11 cellular contexts compared by ENCODE assay signal in genomic region chr14:61653507-61653906, GRCh38. TPM values are rescaled to one million over a fixed set of nuclear protein-coding genes. Genes with fewer than 3 reads are reported as not detected.
A peak's percentile ranks its signal among the peaks of the same experiment; 100 is the strongest.
DNase-seq lines count a peak whose midpoint lies in the region; ATAC-seq lines count a peak whose summit lies in the region.
"Had no signal": no experiment of that assay in that cellular context is flagged by ENCODE, and none has a peak within 500 bp of the region (broad histone marks: within the 10 kb centered on the region; RNA-seq: fewer than 3 reads in every experiment).

No MANE protein-coding gene starts in this region.

- no peak for ATAC-seq in GM18868 (IDR thresholded peaks at IDR 0.05; ENCODE audit: unreplicated experiment)
- ATAC-seq in HG03095 (IDR thresholded peaks at IDR 0.05; ENCODE audit: unreplicated experiment): no peak
- ATAC-seq in HG03439 (IDR thresholded peaks at IDR 0.05; ENCODE audit: unreplicated experiment): no peak
- ATAC-seq: CD8-positive, alpha-beta T cell had no signal

- DNase-seq in CD1c-positive myeloid dendritic cell (ENCODE audit: extremely low spot score) (peak; percentile 42), NCI-H2171 treated with DMSO at 0.1 percent for 48 hours (lab: John Stamatoyannopoulos, UW) (peak; percentile 87), cerebellum (ENCODE audit: low spot score) (peak; percentile 85), kidney tubule cell (ENCODE audit: low spot score) (peak; percentile 83)
- DNase-seq in stimulated activated CD4-positive, alpha-beta T cell treated with anti-CD3 and anti-CD28 coated beads, Interleukin-4, amount 100 ng/mL, for 24 hours: no peak
- DNase-seq: CD8-positive, alpha-beta T cell; mucosa of descending colon; stimulated activated CD4-positive, alpha-beta T cell treated with anti-CD3 and anti-CD28 coated beads, Interleukin-15, amount 100 ng/mL, for 24 hours had no signal

RNA-seq across cellular contexts. Expression of gene HIF1A, which starts 41.8 kb away (rescaled TPM):
- total RNA-seq in cerebellum: 129 TPM
